1 cellular context compared by ENCODE assay signal in genomic region chr9:71778085-71778484, GRCh38.
TF ChIP-seq lines count a peak whose summit lies in the region.

No MANE protein-coding gene starts in this region.

TF ChIP-seq in HepG2, 621 proteins besides CTCF, POLR2A, EP300 and RAD21 (continued from another document and continues in another):
- TF ChIP-seq ZNF609 (CRISPR knock-in tag; IDR thresholded peaks at IDR 0.05; ENCODE audit: borderline replicate concordance), result 0 out of 2 replicates have a peak, but pooled peaks have one; percentile 41
- TF ChIP-seq MIER2 (CRISPR knock-in tag; IDR thresholded peaks at IDR 0.05), result 0 out of 2 replicates have a peak, but pooled peaks have one; percentile 20
- no peak for TF ChIP-seq ISX (CRISPR knock-in tag; conservative IDR thresholded peaks at IDR 0.05)
- TF ChIP-seq SYNCRIP (IDR thresholded peaks at IDR 0.05; ENCODE audit: insufficient read depth, low read depth, low read length), result no peak
- TF ChIP-seq NCOR1 (IDR thresholded peaks at IDR 0.05; ENCODE audit: borderline replicate concordance, low read length), result peak; percentile 93
- peak; percentile 57; the same call in 1 of the 2 replicates for TF ChIP-seq TBX3 (IDR thresholded peaks at IDR 0.05; ENCODE audit: borderline replicate concordance)
- TF ChIP-seq RCOR2 (CRISPR knock-in tag; IDR thresholded peaks at IDR 0.05), result peak; percentile 34; the same call in 1 of the 2 replicates
- TF ChIP-seq ZGPAT (CRISPR knock-in tag; IDR thresholded peaks at IDR 0.05), result peak; percentile 77; the same call in 1 of the 2 replicates
- TF ChIP-seq RORA (CRISPR knock-in tag; IDR thresholded peaks at IDR 0.05), result no peak
- TF ChIP-seq MYC (CRISPR knock-in tag; IDR thresholded peaks at IDR 0.05; ENCODE audit: borderline replicate concordance), result no peak
- no peak for TF ChIP-seq THYN1 (CRISPR knock-in tag; IDR thresholded peaks at IDR 0.05; ENCODE audit: borderline replicate concordance, low read depth)
- peak; percentile 47; the same call in 1 of the 2 replicates for TF ChIP-seq REPIN1 (CRISPR knock-in tag; IDR thresholded peaks at IDR 0.05; ENCODE audit: borderline replicate concordance, low read depth)
- no peak for TF ChIP-seq NR1H2 (CRISPR knock-in tag; IDR thresholded peaks at IDR 0.05; ENCODE audit: borderline replicate concordance, low read depth)
- peak; percentile 43; the same call in 1 of the 2 replicates for TF ChIP-seq MBD4 (IDR thresholded peaks at IDR 0.05; ENCODE audit: borderline replicate concordance, low read length)
- no peak for TF ChIP-seq ZNF703 (CRISPR knock-in tag; IDR thresholded peaks at IDR 0.05; ENCODE audit: borderline replicate concordance)
- no peak for TF ChIP-seq UBTF (CRISPR knock-in tag; IDR thresholded peaks at IDR 0.05)
- TF ChIP-seq ZNF256 (CRISPR knock-in tag; conservative IDR thresholded peaks at IDR 0.05), result no peak
- no peak for TF ChIP-seq ZNF496 (CRISPR knock-in tag; IDR thresholded peaks at IDR 0.05; ENCODE audit: insufficient replicate concordance)
- TF ChIP-seq NFATC3 (CRISPR knock-in tag; IDR thresholded peaks at IDR 0.05), result no peak
- no peak for TF ChIP-seq ZBTB26 (CRISPR knock-in tag; IDR thresholded peaks at IDR 0.05; ENCODE audit: borderline replicate concordance)
- TF ChIP-seq NR2F1 (CRISPR knock-in tag; IDR thresholded peaks at IDR 0.05), result peak in 1 of 2 experiments; percentile 43; a peak in 1 of 4 replicates
- TF ChIP-seq ATF5 (CRISPR knock-in tag; IDR thresholded peaks at IDR 0.05; ENCODE audit: low read depth), result no peak
- no peak for TF ChIP-seq MXD1 (CRISPR knock-in tag; IDR thresholded peaks at IDR 0.05)
- TF ChIP-seq CBX1 (IDR thresholded peaks at IDR 0.05; ENCODE audit: low read depth), result no peak
- TF ChIP-seq AKNA (CRISPR knock-in tag; IDR thresholded peaks at IDR 0.05; ENCODE audit: borderline replicate concordance), result no peak
- no peak for TF ChIP-seq ZMAT5 (CRISPR knock-in tag; IDR thresholded peaks at IDR 0.05; ENCODE audit: borderline replicate concordance, low read depth)
- TF ChIP-seq ZBTB46 (CRISPR knock-in tag; IDR thresholded peaks at IDR 0.05; ENCODE audit: borderline replicate concordance), result no peak
- no peak for TF ChIP-seq U2AF2 (IDR thresholded peaks at IDR 0.05; ENCODE audit: low read depth, low read length)
- no peak for TF ChIP-seq ZNF501 (CRISPR knock-in tag; IDR thresholded peaks at IDR 0.05)
- TF ChIP-seq ZC3H4 (CRISPR knock-in tag; IDR thresholded peaks at IDR 0.05; ENCODE audit: borderline replicate concordance), result no peak
